Comparison of ENCODE assay signal across 8 cellular contexts in genomic region chr5:139197710-139198669, GRCh38. TPM values are rescaled to one million over a fixed set of nuclear protein-coding genes. Genes with fewer than 3 reads are reported as not detected.
DNase-seq lines count a peak whose midpoint lies in the region; ATAC-seq, FAIRE-seq and TF ChIP-seq lines count a peak whose summit lies in the region.

Gene SIL1, minus strand, starts transcription at chr5:139198368. Its CDS starts 70,525 bp downstream, at chr5:139127843.

- ATAC-seq in GM21528 (IDR thresholded peaks at IDR 0.05; ENCODE audit: low FRiP score, unreplicated experiment), result peak; percentile 93
- peak; percentile 100 for ATAC-seq in IMR-90 (ENCODE audit: low read depth)

- H3K14ac ChIP-seq in IMR-90 (replicated peaks; ENCODE audit: low read depth, low read length), result peak within 1 kb of the TSS; percentile 98

- H2BK15ac ChIP-seq in IMR-90 (ENCODE audit: low read depth, low read length), result peak within 1 kb of the TSS; percentile 59; the same call in 1 of the 3 replicates

- H2BK20ac ChIP-seq in IMR-90 (ENCODE audit: low read depth, low read length), result peak within 1 kb of the TSS; percentile 11; the same call in 1 of the 2 replicates

- H3K27ac ChIP-seq in IMR-90 (ENCODE audit: insufficient read depth, low read length) (peak within 1 kb of the TSS; percentile 88), OCI-LY7 (ENCODE audit: low read depth, low read length, poor library complexity, severe bottlenecking) (peak within 1 kb of the TSS; percentile 43), endothelial cell of umbilical vein (ENCODE audit: insufficient read depth, low read depth, low read length) (peak within 1 kb of the TSS; percentile 98)

- peak within 1 kb of the TSS; percentile 95 for H3K4me2 ChIP-seq in IMR-90 (ENCODE audit: low read depth, low read length)
- peak within 1 kb of the TSS; percentile 95 for H3K4me2 ChIP-seq in OCI-LY7 (ENCODE audit: low read length)
- peak within 1 kb of the TSS; percentile 100 for H3K4me2 ChIP-seq in endothelial cell of umbilical vein (ENCODE audit: insufficient read depth, low read length)

- H2AFZ ChIP-seq in IMR-90 (replicated peaks; ENCODE audit: low read length, poor library complexity) (peak within 1 kb of the TSS; percentile 92), OCI-LY7 (ENCODE audit: low read length) (peak within 1 kb of the TSS; percentile 98), endothelial cell of umbilical vein (ENCODE audit: low read depth, low read length) (peak within 1 kb of the TSS; percentile 91)

- DNase-seq in DMS 273 (lab: John Stamatoyannopoulos, UW; ENCODE audit: unreplicated experiment) (peak; percentile 99), IMR-90 (peak; percentile 93), OCI-LY7 (ENCODE audit: low spot score) (peak; percentile 96), activated T-cell treated with anti-CD3 and anti-CD28 coated beads for 1 hour (ENCODE audit: low read depth) (peak; percentile 96), endothelial cell of umbilical vein (ENCODE audit: low read depth, low spot score) (peak; percentile 98), midbrain (lab: John Stamatoyannopoulos, UW) (peak; percentile 94)
- DNase-seq in stimulated activated CD8-positive, alpha-beta memory T cell treated with anti-CD3 and anti-CD28 coated beads, Interleukin-15, amount 100 ng/mL, for 48 hours (ENCODE audit: low read depth in 2 of 2), result peak; percentile 97 to 98

- WGBS in IMR-90 (ENCODE audit: extremely low coverage in 2 of 2, insufficient read length in 1 of 2), 2 experiments, result 6% methylated on average over 7 of the region's 61 CpGs; no CpG with 5 or more reads in 1 of the 2 experiments

- in situ Hi-C loops in IMR-90 (cut with MboI; ENCODE audit: low sequenced_read_pairs), result no loop called here

- H4K20me1 ChIP-seq in IMR-90 (ENCODE audit: insufficient read depth, low read length) (no peaks in the 10 kb centered on the region), OCI-LY7 (ENCODE audit: insufficient read depth, low read length) (no peaks in the 10 kb centered on the region), endothelial cell of umbilical vein (replicated peaks; ENCODE audit: control insufficient read depth, extremely low read depth, insufficient read depth, low read length) (no peaks in the 10 kb centered on the region)

- H3K4ac ChIP-seq in IMR-90 (ENCODE audit: low read depth, low read length), result peak within 1 kb of the TSS; percentile 96

- H3K9me2 ChIP-seq in OCI-LY7 (ENCODE audit: insufficient read depth, low read length), result no peaks in the 10 kb centered on the region

- H3K4me3 ChIP-seq in IMR-90 (ENCODE audit: insufficient read depth, low read depth, low read length) (peak within 1 kb of the TSS; percentile 73), OCI-LY7 (ENCODE audit: low read depth, low read length, poor library complexity, severe bottlenecking) (peak within 1 kb of the TSS; percentile 95), endothelial cell of umbilical vein (replicated peaks in 1 of 3; ENCODE audit: insufficient read depth in 1 of 3, low read depth in 1 of 3, low read length in 3 of 3) (peak within 1 kb of the TSS; percentile 63 to 98 (median 95))

- peaks cover 9% of the 10 kb centered on the region; the same call in 1 of the 2 replicates for H3K79me2 ChIP-seq in OCI-LY7 (ENCODE audit: insufficient read depth, low read depth, low read length)
- H3K79me2 ChIP-seq in endothelial cell of umbilical vein (ENCODE audit: control insufficient read depth, insufficient read depth, low read length), result peaks cover 10% of the 10 kb centered on the region

- H3K9me1 ChIP-seq in IMR-90 (ENCODE audit: insufficient read depth, low read length) (no peaks in the 10 kb centered on the region), endothelial cell of umbilical vein (replicated peaks; ENCODE audit: control insufficient read depth, extremely low read depth, insufficient read depth, low read length) (no peaks in the 10 kb centered on the region)

- TF ChIP-seq CTCF in IMR-90 (conservative IDR thresholded peaks at IDR 0.05; ENCODE audit: low read depth, low read length) (no peak), OCI-LY7 (conservative IDR thresholded peaks at IDR 0.05; ENCODE audit: low read length) (no peak), endothelial cell of umbilical vein (IDR thresholded peaks at IDR 0.05; ENCODE audit: extremely low read depth in 1 of 2, insufficient read depth in 1 of 2, low read depth in 1 of 2, low read length in 2 of 2) (no peak)

- intact Hi-C loops in IMR-90 (cut with micrococcal nuclease) (no loop called here), OCI-LY7 (cut with micrococcal nuclease; ENCODE audit: unreplicated experiment) (loop anchor here (10.0 kb wide), 1 partner anchor 207 kb away; the partner anchor contains the start of gene SPATA24), endothelial cell of umbilical vein (cut with micrococcal nuclease) (loop anchor here (1.0 to 10.0 kb wide), 3 partner anchors 17 to 621 kb away; partner anchors contain the start of genes HSPA9 and SPATA24)

- CTCF ChIA-PET in IMR-90 (lab: Yijun Ruan, JAX), result no interaction called here
- CTCF ChIA-PET in OCI-LY7 (lab: Charles Lee; ENCODE audit: unreplicated experiment), result interaction anchor here (0.6 kb wide), 3 partner anchors 57 to 595 kb away, joined by 5 to 8 read pairs (median 6); no protein-coding TSS in a partner anchor
- CTCF ChIA-PET in endothelial cell of umbilical vein (lab: Charles Lee), result interaction anchor here (0.8 to 1.3 kb wide), 7 partner anchors 9 to 619 kb away, joined by 3 to 6 read pairs (median 4); no protein-coding TSS in a partner anchor

- no peaks in the 10 kb centered on the region for H3K27me3 ChIP-seq in IMR-90 (ENCODE audit: control insufficient read depth, insufficient read depth, low read length)
- H3K27me3 ChIP-seq in endothelial cell of umbilical vein (ENCODE audit: control insufficient read depth in 2 of 2, insufficient read depth in 2 of 2, low read length in 2 of 2), result no peaks in the 10 kb centered on the region

- TF ChIP-seq POLR2A in IMR-90 (IDR thresholded peaks at IDR 0.05; ENCODE audit: low read depth, low read length) (peak; percentile 97), endothelial cell of umbilical vein (IDR thresholded peaks at IDR 0.05; ENCODE audit: low read depth, low read length) (peak; percentile 98)

- H3K4me1 ChIP-seq in IMR-90 (ENCODE audit: control insufficient read depth, insufficient read depth, low read length) (no peaks in the 10 kb centered on the region; the same call in 1 of the 2 replicates), OCI-LY7 (ENCODE audit: insufficient read depth, low read length, poor library complexity, severe bottlenecking) (peaks cover 20% of the 10 kb centered on the region), endothelial cell of umbilical vein (ENCODE audit: control insufficient read depth, extremely low read depth, insufficient read depth, low read length) (peaks cover 10% of the 10 kb centered on the region)

- BruUV-seq in IMR-90 (replicated peaks; lab: Mats Ljungman, UMichigan) (TSS peak; percentile 74), OCI-LY7 (replicated peaks; lab: Mats Ljungman, UMichigan) (TSS peak; percentile 86), endothelial cell of umbilical vein (replicated peaks; lab: Mats Ljungman, UMichigan) (TSS peak; percentile 79)

- H2AK9ac ChIP-seq in IMR-90 (replicated peaks; ENCODE audit: low read depth, low read length, poor library complexity), result peak within 1 kb of the TSS; percentile 94

- FAIRE-seq in endothelial cell of umbilical vein (lab: Jason Lieb, UNC), result peak; percentile 79

- H2AK5ac ChIP-seq in IMR-90 (ENCODE audit: low read depth, low read length), result peak within 1 kb of the TSS; percentile 93

- H3K18ac ChIP-seq in IMR-90 (ENCODE audit: low read depth, low read length), result peak within 1 kb of the TSS; percentile 87

- peak within 1 kb of the TSS; percentile 75 for H2BK5ac ChIP-seq in IMR-90 (ENCODE audit: low read depth, low read length, poor library complexity, severe bottlenecking)

- peak within 1 kb of the TSS; percentile 90 for H4K91ac ChIP-seq in IMR-90 (ENCODE audit: insufficient read depth, low read depth, low read length)

- TF ChIP-seq RAD21 in IMR-90 (IDR thresholded peaks at IDR 0.05; ENCODE audit: low read length), result no peak

- dilution Hi-C loops in IMR-90 (cut with HindIII; ENCODE audit: low sequenced_read_pairs, unreplicated experiment), result no loop called here
- dilution Hi-C loops in endothelial cell of umbilical vein (cut with MboI; ENCODE audit: extremely low pct_ligation_motif_present, low sequenced_read_pairs), result no loop called here

- peak within 1 kb of the TSS; percentile 92; the same call in 1 of the 2 replicates for H3K56ac ChIP-seq in IMR-90 (ENCODE audit: extremely low read depth, insufficient read depth, low read length)

- peaks cover 26 to 34% of the 10 kb centered on the region in 2 experiments for H3K79me1 ChIP-seq in IMR-90 (ENCODE audit: low read depth in 1 of 2, low read length in 2 of 2)

- H3K9me3 ChIP-seq in IMR-90 (ENCODE audit: control insufficient read depth, insufficient read depth, low read length), result no peaks in the 10 kb centered on the region
- H3K9me3 ChIP-seq in OCI-LY7 (ENCODE audit: low read length), result no peaks in the 10 kb centered on the region
- no peaks in the 10 kb centered on the region for H3K9me3 ChIP-seq in endothelial cell of umbilical vein (replicated peaks; ENCODE audit: control insufficient read depth, insufficient read depth, low read length)

- H3K23ac ChIP-seq in IMR-90 (ENCODE audit: low read depth, low read length), result peak within 1 kb of the TSS; percentile 94

- H4K5ac ChIP-seq in IMR-90 (ENCODE audit: low read depth, low read length), result peak within 1 kb of the TSS; percentile 92

- H2BK120ac ChIP-seq in IMR-90 (ENCODE audit: low read depth, low read length), result peak within 1 kb of the TSS; percentile 50

- POLR2A ChIA-PET in IMR-90 (lab: Charles Lee; ENCODE audit: unreplicated experiment), result no interaction called here
- POLR2A ChIA-PET in OCI-LY7 (lab: Charles Lee), result interaction anchor here (0.6 to 1.1 kb wide), 10 partner anchors 9 to 623 kb away, joined by 3 to 5 read pairs (median 3); partner anchors contain the start of gene HSPA9
- POLR2A ChIA-PET in endothelial cell of umbilical vein (lab: Charles Lee), result interaction anchor here (0.5 to 0.8 kb wide), 8 partner anchors 19 to 274 kb away, joined by 3 to 5 read pairs (median 3); partner anchors contain the start of gene SPATA24

- H3K36me3 ChIP-seq in IMR-90 (ENCODE audit: control insufficient read depth, insufficient read depth, low read length) (no peaks in the 10 kb centered on the region), OCI-LY7 (ENCODE audit: insufficient read depth, low read length) (no peaks in the 10 kb centered on the region), endothelial cell of umbilical vein (ENCODE audit: control insufficient read depth in 2 of 2, extremely low read depth in 1 of 2, insufficient read depth in 2 of 2, low read length in 2 of 2) (no peaks in the 10 kb centered on the region)

- peak within 1 kb of the TSS; percentile 97 to 98 for H4K8ac ChIP-seq in IMR-90 (ENCODE audit: low read depth in 2 of 2, low read length in 2 of 2)

- peak within 1 kb of the TSS; percentile 97 for H3K9ac ChIP-seq in IMR-90 (ENCODE audit: low read depth, low read length)
- peak within 1 kb of the TSS; percentile 100 for H3K9ac ChIP-seq in endothelial cell of umbilical vein (replicated peaks; ENCODE audit: extremely low read depth, insufficient read depth, low read length)

RNA-seq across cellular contexts. Expression of gene SIL1, which starts in this region (rescaled TPM):
- total RNA-seq in IMR-90 (2012; rRNA removed) (56.1 and 61.4 TPM in 2 replicates), OCI-LY7 (2022) (22.8 and 25.8 TPM in 2 replicates), endothelial cell of umbilical vein (35.4 and 47.6 TPM in 2 replicates)
- polyA plus RNA-seq in IMR-90 (2012; rRNA removed) (66.0 and 80.7 TPM in 2 replicates), endothelial cell of umbilical vein (67.2 and 110 TPM in 2 replicates)
- polyA plus RNA-seq in IMR-90 (2012; cell fraction: cytosol; rRNA removed), result 76.2 and 95.1 TPM in 2 replicates
- polyA plus RNA-seq in IMR-90 (2012; cell fraction: nucleus; rRNA removed; ENCODE audit: low replicate concordance), result 22.3 and 55.0 TPM in 2 replicates
- 9.2 and 11.4 TPM in 2 replicates for total RNA-seq in OCI-LY7 (2014; rRNA removed; shearing (Covaris generic))
- 44.2 and 57.5 TPM in 2 replicates for polyA plus RNA-seq in endothelial cell of umbilical vein (2011; cell fraction: cytosol; rRNA removed)
- 21.5 and 22.9 TPM in 2 replicates for polyA plus RNA-seq in endothelial cell of umbilical vein (2011; cell fraction: nucleus; rRNA removed)
- 43.9 and 50.4 TPM in 2 replicates for polyA plus RNA-seq in endothelial cell of umbilical vein (2012)
- 29.5 and 34.0 TPM in 2 replicates for polyA minus RNA-seq in endothelial cell of umbilical vein
- 17.8 TPM for polyA minus RNA-seq in endothelial cell of umbilical vein (2011; cell fraction: cytosol; rRNA and poly(A)+ RNA removed)
- 11.9 and 13.7 TPM in 2 replicates for polyA minus RNA-seq in endothelial cell of umbilical vein (2011; cell fraction: nucleus; rRNA and poly(A)+ RNA removed)

Comparison
In these comparisons a context has a peak if more than half of its experiments do, and no peak if none do; other contexts are left out.
1. Peak in every context shown above with its lines: DNase-seq, ATAC-seq, H3K4me3 ChIP-seq and H3K27ac ChIP-seq.
2. H3K27ac ChIP-seq: peak in every context shown above with its lines; median percentile 98 in endothelial cell of umbilical vein; 88 in IMR-90; 43 in OCI-LY7.